1 cellular context compared by ENCODE assay signal in genomic region chr7:90817846-90818245, GRCh38.
TF ChIP-seq lines count a peak whose summit lies in the region.

No MANE protein-coding gene starts in this region.

TF ChIP-seq in SK-N-SH treated with all-trans-retinoic acid at 6 μM for 48 hours, 23 proteins besides CTCF, POLR2A, EP300 and RAD21 (continued from another document):
- TF ChIP-seq CREB5 (CRISPR knock-in tag; IDR thresholded peaks at IDR 0.05; ENCODE audit: low read depth) (no peak), ARNTL (CRISPR knock-in tag; IDR thresholded peaks at IDR 0.05; ENCODE audit: borderline replicate concordance, low read depth) (no peak), PATZ1 (CRISPR knock-in tag; IDR thresholded peaks at IDR 0.05; ENCODE audit: borderline replicate concordance) (no peak), OSR1 (CRISPR knock-in tag; IDR thresholded peaks at IDR 0.05) (no peak), PPARA (CRISPR knock-in tag; IDR thresholded peaks at IDR 0.05; ENCODE audit: borderline replicate concordance) (no peak), ZNF8 (CRISPR knock-in tag; IDR thresholded peaks at IDR 0.05) (no peak), ESRRG (CRISPR knock-in tag; IDR thresholded peaks at IDR 0.05) (no peak), ZC3H10 (CRISPR knock-in tag; IDR thresholded peaks at IDR 0.05) (no peak), TSHZ2 (CRISPR knock-in tag; IDR thresholded peaks at IDR 0.05) (no peak), ZNF70 (CRISPR knock-in tag; IDR thresholded peaks at IDR 0.05) (no peak), GLIS3 (CRISPR knock-in tag; IDR thresholded peaks at IDR 0.05) (no peak), CSDC2 (CRISPR knock-in tag; IDR thresholded peaks at IDR 0.05) (no peak), ISL1 (CRISPR knock-in tag; IDR thresholded peaks at IDR 0.05) (no peak), BACH2 (CRISPR knock-in tag; IDR thresholded peaks at IDR 0.05; ENCODE audit: borderline replicate concordance) (no peak), ZFP3 (CRISPR knock-in tag; IDR thresholded peaks at IDR 0.05) (no peak), TOX (CRISPR knock-in tag; IDR thresholded peaks at IDR 0.05; ENCODE audit: borderline replicate concordance) (no peak), ZNF565 (CRISPR knock-in tag; conservative IDR thresholded peaks at IDR 0.05; ENCODE audit: low read depth) (no peak), RARB (CRISPR knock-in tag; IDR thresholded peaks at IDR 0.05) (no peak)
